1 cellular context compared by ENCODE assay signal in the genomic region with DNA sequence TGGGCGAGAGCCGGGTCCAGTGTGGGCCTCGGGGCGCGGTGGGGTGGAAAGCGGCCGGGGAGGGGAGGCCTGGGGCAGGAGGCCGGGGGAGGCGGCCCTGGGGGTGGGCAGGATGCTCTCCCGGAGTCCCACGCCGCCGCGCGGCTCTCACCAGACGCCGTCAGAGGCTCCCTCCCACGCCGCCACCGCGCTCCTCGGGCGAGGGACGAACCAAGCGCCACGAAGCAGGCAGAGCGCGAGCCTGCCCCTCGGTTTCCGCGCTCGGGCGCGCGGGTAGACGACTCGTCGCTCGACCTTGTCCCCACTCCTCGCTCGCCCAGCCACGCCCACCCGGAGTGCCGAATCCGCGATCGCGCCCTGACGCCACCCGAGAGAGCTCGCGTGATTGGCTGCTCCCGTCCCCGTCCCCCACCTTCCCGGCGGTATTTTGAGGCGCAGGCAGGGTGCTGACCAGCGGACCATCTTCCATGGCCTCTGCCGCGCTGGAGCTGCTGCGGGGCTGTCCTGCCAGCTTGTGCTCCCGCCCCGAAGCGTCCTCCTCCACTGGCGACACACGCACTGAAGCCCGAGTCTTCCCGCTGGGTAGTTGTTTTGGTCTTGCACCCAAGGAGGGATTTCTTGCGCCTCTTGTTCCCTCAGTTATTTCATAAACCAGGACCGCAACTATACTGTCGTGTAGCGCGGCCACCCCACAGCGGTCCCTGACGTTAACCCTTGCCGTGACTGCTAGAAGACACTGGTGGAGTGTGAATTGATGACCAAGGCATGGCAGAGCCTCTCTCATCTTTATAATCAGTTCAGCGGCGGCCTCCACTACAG.
A peak's percentile ranks its signal among the peaks of the same experiment; 100 is the strongest.
TF ChIP-seq lines count a peak whose summit lies in the region.

A gene with protein sequence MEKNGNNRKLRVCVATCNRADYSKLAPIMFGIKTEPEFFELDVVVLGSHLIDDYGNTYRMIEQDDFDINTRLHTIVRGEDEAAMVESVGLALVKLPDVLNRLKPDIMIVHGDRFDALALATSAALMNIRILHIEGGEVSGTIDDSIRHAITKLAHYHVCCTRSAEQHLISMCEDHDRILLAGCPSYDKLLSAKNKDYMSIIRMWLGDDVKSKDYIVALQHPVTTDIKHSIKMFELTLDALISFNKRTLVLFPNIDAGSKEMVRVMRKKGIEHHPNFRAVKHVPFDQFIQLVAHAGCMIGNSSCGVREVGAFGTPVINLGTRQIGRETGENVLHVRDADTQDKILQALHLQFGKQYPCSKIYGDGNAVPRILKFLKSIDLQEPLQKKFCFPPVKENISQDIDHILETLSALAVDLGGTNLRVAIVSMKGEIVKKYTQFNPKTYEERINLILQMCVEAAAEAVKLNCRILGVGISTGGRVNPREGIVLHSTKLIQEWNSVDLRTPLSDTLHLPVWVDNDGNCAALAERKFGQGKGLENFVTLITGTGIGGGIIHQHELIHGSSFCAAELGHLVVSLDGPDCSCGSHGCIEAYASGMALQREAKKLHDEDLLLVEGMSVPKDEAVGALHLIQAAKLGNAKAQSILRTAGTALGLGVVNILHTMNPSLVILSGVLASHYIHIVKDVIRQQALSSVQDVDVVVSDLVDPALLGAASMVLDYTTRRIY (minus strand): TSS at position 279 of the 819 bp plus-strand sequence. CDS start 9,093 bp downstream, outside the sequence.

TF ChIP-seq in HepG2, 621 proteins besides CTCF, POLR2A, EP300 and RAD21 (continued from another document and continues in another):
- TF ChIP-seq ZNF292 (CRISPR knock-in tag; IDR thresholded peaks at IDR 0.05; ENCODE audit: borderline replicate concordance, low read depth) (peak; percentile 89; the same call in 1 of the 2 replicates), PLRG1 (conservative IDR thresholded peaks at IDR 0.05) (no peak), PPARG (CRISPR knock-in tag; conservative IDR thresholded peaks at IDR 0.05) (peak; percentile 57), MTERF4 (CRISPR knock-in tag; IDR thresholded peaks at IDR 0.05) (peak; percentile 95), POLR2AphosphoS2 (IDR thresholded peaks at IDR 0.05; ENCODE audit: low read depth, low read length) (peak; percentile 97; the same call in 1 of the 2 replicates), ZNF557 (CRISPR knock-in tag; IDR thresholded peaks at IDR 0.05) (peak; percentile 83; the same call in 1 of the 2 replicates), HMG20B (CRISPR knock-in tag; conservative IDR thresholded peaks at IDR 0.05) (peak; percentile 84), ZMYM2 (CRISPR knock-in tag; IDR thresholded peaks at IDR 0.05) (peak; percentile 13; the same call in 1 of the 2 replicates), HNF4A (CRISPR knock-in tag; IDR thresholded peaks at IDR 0.05) (0 out of 2 replicates have a peak, but pooled peaks have one; percentile 3), ZNF468 (CRISPR knock-in tag; IDR thresholded peaks at IDR 0.05) (0 out of 2 replicates have a peak, but pooled peaks have one; percentile 60), EED (CRISPR knock-in tag; IDR thresholded peaks at IDR 0.05) (no peak), IRX3 (CRISPR knock-in tag; IDR thresholded peaks at IDR 0.05; ENCODE audit: borderline replicate concordance, low read depth) (0 out of 2 replicates have a peak, but pooled peaks have one; percentile 32), ZNF280D (CRISPR knock-in tag; IDR thresholded peaks at IDR 0.05) (peak; percentile 77; the same call in 1 of the 2 replicates), ZBTB49 (CRISPR knock-in tag; IDR thresholded peaks at IDR 0.05; ENCODE audit: borderline replicate concordance) (no peak), HOXA5 (CRISPR knock-in tag; IDR thresholded peaks at IDR 0.05) (peak; percentile 64; the same call in 1 of the 2 replicates), ZKSCAN1 (IDR thresholded peaks at IDR 0.05; ENCODE audit: low read length) (no peak), SMAD1 (CRISPR knock-in tag; IDR thresholded peaks at IDR 0.05; ENCODE audit: borderline replicate concordance, low read depth) (peak; percentile 85; the same call in 1 of the 2 replicates), MAFK (conservative IDR thresholded peaks at IDR 0.05 in 1 of 2, IDR thresholded peaks at IDR 0.05 in 1 of 2; ENCODE audit: low read length in 2 of 2) (0 out of 4 replicates have a peak, but pooled peaks of 1 of the 2 experiments have one; percentile 27), ZNF841 (CRISPR knock-in tag; IDR thresholded peaks at IDR 0.05; ENCODE audit: borderline replicate concordance) (no peak; the same call in 1 of the 2 replicates), ZBTB40 (IDR thresholded peaks at IDR 0.05) (no peak), ZBTB40 (CRISPR knock-in tag; IDR thresholded peaks at IDR 0.05) (peak; percentile 69; the same call in 1 of the 2 replicates), KMT2A (CRISPR knock-in tag; IDR thresholded peaks at IDR 0.05) (peak; percentile 75; the same call in 1 of the 2 replicates)
- TF ChIP-seq, protein P1, sequence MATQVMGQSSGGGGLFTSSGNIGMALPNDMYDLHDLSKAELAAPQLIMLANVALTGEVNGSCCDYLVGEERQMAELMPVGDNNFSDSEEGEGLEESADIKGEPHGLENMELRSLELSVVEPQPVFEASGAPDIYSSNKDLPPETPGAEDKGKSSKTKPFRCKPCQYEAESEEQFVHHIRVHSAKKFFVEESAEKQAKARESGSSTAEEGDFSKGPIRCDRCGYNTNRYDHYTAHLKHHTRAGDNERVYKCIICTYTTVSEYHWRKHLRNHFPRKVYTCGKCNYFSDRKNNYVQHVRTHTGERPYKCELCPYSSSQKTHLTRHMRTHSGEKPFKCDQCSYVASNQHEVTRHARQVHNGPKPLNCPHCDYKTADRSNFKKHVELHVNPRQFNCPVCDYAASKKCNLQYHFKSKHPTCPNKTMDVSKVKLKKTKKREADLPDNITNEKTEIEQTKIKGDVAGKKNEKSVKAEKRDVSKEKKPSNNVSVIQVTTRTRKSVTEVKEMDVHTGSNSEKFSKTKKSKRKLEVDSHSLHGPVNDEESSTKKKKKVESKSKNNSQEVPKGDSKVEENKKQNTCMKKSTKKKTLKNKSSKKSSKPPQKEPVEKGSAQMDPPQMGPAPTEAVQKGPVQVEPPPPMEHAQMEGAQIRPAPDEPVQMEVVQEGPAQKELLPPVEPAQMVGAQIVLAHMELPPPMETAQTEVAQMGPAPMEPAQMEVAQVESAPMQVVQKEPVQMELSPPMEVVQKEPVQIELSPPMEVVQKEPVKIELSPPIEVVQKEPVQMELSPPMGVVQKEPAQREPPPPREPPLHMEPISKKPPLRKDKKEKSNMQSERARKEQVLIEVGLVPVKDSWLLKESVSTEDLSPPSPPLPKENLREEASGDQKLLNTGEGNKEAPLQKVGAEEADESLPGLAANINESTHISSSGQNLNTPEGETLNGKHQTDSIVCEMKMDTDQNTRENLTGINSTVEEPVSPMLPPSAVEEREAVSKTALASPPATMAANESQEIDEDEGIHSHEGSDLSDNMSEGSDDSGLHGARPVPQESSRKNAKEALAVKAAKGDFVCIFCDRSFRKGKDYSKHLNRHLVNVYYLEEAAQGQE (IDR thresholded peaks at IDR 0.05; ENCODE audit: borderline replicate concordance in 1 of 2, low read depth in 1 of 2, low read length in 2 of 2): peak in 1 of 2 experiments; percentile 36; a peak in 2 of 4 replicates
- TF ChIP-seq, protein P2, sequence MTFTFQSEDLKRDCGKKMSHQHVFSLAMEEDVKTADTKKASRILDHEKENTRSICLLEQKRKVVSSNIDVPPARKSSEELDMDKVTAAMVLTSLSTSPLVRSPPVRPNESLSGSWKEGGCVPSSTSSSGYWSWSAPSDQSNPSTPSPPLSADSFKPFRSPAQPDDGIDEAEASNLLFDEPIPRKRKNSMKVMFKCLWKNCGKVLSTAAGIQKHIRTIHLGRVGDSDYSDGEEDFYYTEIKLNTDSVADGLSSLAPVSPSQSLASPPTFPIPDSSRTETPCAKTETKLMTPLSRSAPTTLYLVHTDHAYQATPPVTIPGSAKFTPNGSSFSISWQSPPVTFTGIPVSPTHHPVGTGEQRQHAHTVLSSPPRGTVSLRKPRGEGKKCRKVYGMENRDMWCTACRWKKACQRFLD (CRISPR knock-in tag; IDR thresholded peaks at IDR 0.05; ENCODE audit: borderline replicate concordance): peak; percentile 50; the same call in 1 of the 2 replicates
